In genomic region chr9:130943226-130943625, GRCh38 we compare ENCODE assay signal across 32 cellular contexts. TPM values are rescaled to one million over a fixed set of nuclear protein-coding genes. Genes with fewer than 3 reads are reported as not detected.
A peak's percentile ranks its signal among the peaks of the same experiment; 100 is the strongest.
DNase-seq lines count a peak whose midpoint lies in the region; ATAC-seq, FAIRE-seq and TF ChIP-seq lines count a peak whose summit lies in the region.
"Had no signal": no experiment of that assay in that cellular context is flagged by ENCODE, and none has a peak within 500 bp of the region (broad histone marks: within the 10 kb centered on the region; RNA-seq: fewer than 3 reads in every experiment).

No MANE protein-coding gene starts in this region.

- H4K20me1 ChIP-seq in IMR-90 (ENCODE audit: insufficient read depth, low read length) (peaks cover 6% of the 10 kb centered on the region; the same call in 1 of the 2 replicates), astrocyte (ENCODE audit: insufficient read depth, low read length) (peaks cover 11% of the 10 kb centered on the region)

- H3K4me3 Mint-ChIP-seq in astrocyte (ENCODE audit: unreplicated experiment) (no peak overlapping the region), endodermal cell (no peak overlapping the region)
- H3K4me3 Mint-ChIP-seq in activated T-helper 17 cell treated with anti-CD3 and anti-CD28 coated beads, Interleukin-2, amount 50 U/mL, for 72 hours: no peak overlapping the region
- H3K4me3 Mint-ChIP-seq: CD4-positive, alpha-beta memory T cell; CD4-positive, CD25-positive, alpha-beta regulatory T cell; CD8-positive, alpha-beta memory T cell had no signal

- H3K79me1 ChIP-seq in IMR-90 (ENCODE audit: low read depth in 1 of 2, low read length in 2 of 2): no peaks in the 10 kb centered on the region

- POLR2A ChIA-PET in IMR-90 (lab: Charles Lee; ENCODE audit: unreplicated experiment): no interaction called here

- H3K18ac ChIP-seq in IMR-90 (ENCODE audit: low read depth, low read length): no peak overlapping the region

- H2BK15ac ChIP-seq in IMR-90 (ENCODE audit: low read depth, low read length): no peak overlapping the region

- no peak overlapping the region for H2BK120ac ChIP-seq in IMR-90 (ENCODE audit: low read depth, low read length)

- no peak overlapping the region for H4K8ac ChIP-seq in IMR-90 (ENCODE audit: low read depth in 2 of 2, low read length in 2 of 2)

- peak; percentile 46 for DNase-seq in Right ventricle myocardium inferior (ENCODE audit: missing footprints)
- DNase-seq in left cardiac atrium: no peak
- DNase-seq in H7: peak; percentile 50
- no peak for DNase-seq in IMR-90
- DNase-seq in astrocyte (ENCODE audit: low read depth): no peak
- DNase-seq in endodermal cell: no peak
- DNase-seq in testis: no peak
- DNase-seq: 8988T; ACHN; BE2C; C1 segment of cervical spinal cord; CD4-positive, alpha-beta memory T cell; CD4-positive, CD25-positive, alpha-beta regulatory T cell; CD8-positive, alpha-beta memory T cell; COR-L47; DMS 273 treated with DMSO at 0.1 percent for 48 hours; DMS153; DMS79; DND-41; EL; GDM1 had no signal

- H3K9ac ChIP-seq in IMR-90 (ENCODE audit: low read depth, low read length) (no peak overlapping the region), astrocyte (ENCODE audit: low read length) (no peak overlapping the region), endodermal cell (ENCODE audit: extremely low read depth, low read length, poor library complexity, severe bottlenecking) (no peak overlapping the region)
- H3K9ac ChIP-seq: BLaER1 had no signal

- CTCF ChIA-PET in IMR-90 (lab: Yijun Ruan, JAX): interaction anchor here (0.5 to 0.7 kb wide), 2 partner anchors 31 to 237 kb away, joined by 3 read pairs; no protein-coding TSS in a partner anchor

- intact Hi-C loops in Right ventricle myocardium inferior (cut with DNase I) (loop anchor here (5.0 kb wide), 1 partner anchor 54 kb away; no protein-coding TSS in a partner anchor), left cardiac atrium (cut with DNase I) (loop anchor here (5.0 to 10.0 kb wide), 2 partner anchors 52 to 236 kb away; no protein-coding TSS in a partner anchor), IMR-90 (cut with micrococcal nuclease) (no loop called here), testis (cut with DNase I; ENCODE audit: low total_unique reads) (loop anchor here (10.0 kb wide), 1 partner anchor 238 kb away; no protein-coding TSS in a partner anchor)

- H3K27ac ChIP-seq in IMR-90 (ENCODE audit: insufficient read depth, low read length) (no peak overlapping the region), astrocyte (ENCODE audit: low read depth, low read length) (no peak overlapping the region), endodermal cell (ENCODE audit: low read depth, low read length) (no peak overlapping the region), testis (no peak overlapping the region)
- H3K27ac ChIP-seq: BLaER1 had no signal

- no peaks in the 10 kb centered on the region for H3K36me3 Mint-ChIP-seq in astrocyte (ENCODE audit: low read depth, unreplicated experiment)
- H3K36me3 Mint-ChIP-seq in endodermal cell (ENCODE audit: low read depth): no peaks in the 10 kb centered on the region
- H3K36me3 Mint-ChIP-seq in activated T-helper 17 cell treated with anti-CD3 and anti-CD28 coated beads, Interleukin-2, amount 50 U/mL, for 72 hours (ENCODE audit: low read depth): no peaks in the 10 kb centered on the region
- H3K36me3 Mint-ChIP-seq: CD4-positive, alpha-beta memory T cell; CD4-positive, CD25-positive, alpha-beta regulatory T cell had no signal

- peak overlapping the region; percentile 49 for H2AFZ ChIP-seq in IMR-90 (replicated peaks; ENCODE audit: low read length, poor library complexity)
- no peak overlapping the region for H2AFZ ChIP-seq in astrocyte (ENCODE audit: low read depth, low read length)

- H3K4me1 ChIP-seq in IMR-90 (ENCODE audit: control insufficient read depth, insufficient read depth, low read length) (no peaks in the 10 kb centered on the region), astrocyte (ENCODE audit: insufficient read depth, low read length) (peaks cover 6% of the 10 kb centered on the region), endodermal cell (ENCODE audit: control insufficient read depth, insufficient read depth, low read length) (no peaks in the 10 kb centered on the region), testis (peaks cover 5% of the 10 kb centered on the region)
- H3K4me1 ChIP-seq: BE2C had no signal

- H3K14ac ChIP-seq in IMR-90 (replicated peaks; ENCODE audit: low read depth, low read length): no peak overlapping the region

- no peaks in the 10 kb centered on the region for H3K9me3 Mint-ChIP-seq in astrocyte (ENCODE audit: unreplicated experiment)
- H3K9me3 Mint-ChIP-seq in endodermal cell: no peaks in the 10 kb centered on the region
- no peaks in the 10 kb centered on the region for H3K9me3 Mint-ChIP-seq in activated T-helper 17 cell treated with anti-CD3 and anti-CD28 coated beads, Interleukin-2, amount 50 U/mL, for 72 hours

- in situ Hi-C loops in IMR-90 (cut with MboI; ENCODE audit: low sequenced_read_pairs): no loop called here

- H3K79me2 ChIP-seq in astrocyte (ENCODE audit: insufficient read depth, low read length): no peaks in the 10 kb centered on the region

- no peak overlapping the region for H4K91ac ChIP-seq in IMR-90 (ENCODE audit: insufficient read depth, low read depth, low read length)

- TF ChIP-seq RAD21 in IMR-90 (IDR thresholded peaks at IDR 0.05; ENCODE audit: low read length): no peak

- H3K27ac Mint-ChIP-seq in astrocyte (ENCODE audit: unreplicated experiment): peak overlapping the region; percentile 18
- H3K27ac Mint-ChIP-seq in endodermal cell: no peak overlapping the region
- no peak overlapping the region for H3K27ac Mint-ChIP-seq in activated T-helper 17 cell treated with anti-CD3 and anti-CD28 coated beads, Interleukin-2, amount 50 U/mL, for 72 hours
- H3K27ac Mint-ChIP-seq: CD14-positive monocyte; CD4-positive, alpha-beta memory T cell; CD4-positive, CD25-positive, alpha-beta regulatory T cell; CD8-positive, alpha-beta memory T cell had no signal

- H3K56ac ChIP-seq in IMR-90 (ENCODE audit: extremely low read depth, insufficient read depth, low read length): no peak overlapping the region

- peaks cover 12% of the 10 kb centered on the region for H3K4me1 Mint-ChIP-seq in astrocyte (ENCODE audit: low read depth, unreplicated experiment)
- peaks cover 11% of the 10 kb centered on the region for H3K4me1 Mint-ChIP-seq in endodermal cell
- no peaks in the 10 kb centered on the region for H3K4me1 Mint-ChIP-seq in activated T-helper 17 cell treated with anti-CD3 and anti-CD28 coated beads, Interleukin-2, amount 50 U/mL, for 72 hours

- BruUV-seq in IMR-90 (replicated peaks; lab: Mats Ljungman, UMichigan): no TSS peak

- no peak overlapping the region for H3K23ac ChIP-seq in IMR-90 (ENCODE audit: low read depth, low read length)

- H3K9me3 ChIP-seq in IMR-90 (ENCODE audit: control insufficient read depth, insufficient read depth, low read length) (no peaks in the 10 kb centered on the region), astrocyte (ENCODE audit: insufficient read depth, low read depth, low read length) (no peaks in the 10 kb centered on the region), endodermal cell (ENCODE audit: control insufficient read depth, low read length) (no peaks in the 10 kb centered on the region), testis (no peaks in the 10 kb centered on the region)
- H3K9me3 ChIP-seq: BE2C, BLaER1 had no signal

- FAIRE-seq in astrocyte (lab: Jason Lieb, UNC): no peak
- FAIRE-seq: A204.1, GM12878, GM12892, GM18507 had no signal

- dilution Hi-C loops in IMR-90 (cut with HindIII; ENCODE audit: low sequenced_read_pairs, unreplicated experiment): no loop called here

- no peak overlapping the region for H2AK5ac ChIP-seq in IMR-90 (ENCODE audit: low read depth, low read length)

- 80% methylated on average over 1 of the region's 13 CpGs; no CpG with 5 or more reads in 1 of the 2 experiments for WGBS in IMR-90 (ENCODE audit: extremely low coverage in 2 of 2, insufficient read length in 1 of 2), 2 experiments
- 85 to 91% methylated on average over 9 to 13 of the region's 13 CpGs for WGBS in endodermal cell (ENCODE audit: insufficient coverage in 1 of 2, insufficient read length in 1 of 2), 2 experiments
- 77 to 80% methylated on average over 13 of the region's 13 CpGs for WGBS in testis, 2 donors

- no peak overlapping the region for H3K4ac ChIP-seq in IMR-90 (ENCODE audit: low read depth, low read length)

- H4K5ac ChIP-seq in IMR-90 (ENCODE audit: low read depth, low read length): no peak overlapping the region

- H3K27me3 Mint-ChIP-seq in astrocyte (ENCODE audit: low read depth, unreplicated experiment) (peaks cover 61% of the 10 kb centered on the region), endodermal cell (ENCODE audit: insufficient read depth) (peaks cover 35% of the 10 kb centered on the region)
- H3K27me3 Mint-ChIP-seq in activated T-helper 17 cell treated with anti-CD3 and anti-CD28 coated beads, Interleukin-2, amount 50 U/mL, for 72 hours: peaks cover 32% of the 10 kb centered on the region

- H3K4me3 ChIP-seq in H7 (ENCODE audit: insufficient read depth, low read depth, low read length) (no peak overlapping the region), IMR-90 (ENCODE audit: insufficient read depth, low read depth, low read length) (no peak overlapping the region), astrocyte (ENCODE audit: insufficient read depth, low read depth, low read length) (no peak overlapping the region), endodermal cell (ENCODE audit: low read length) (no peak overlapping the region), testis (no peak overlapping the region)
- H3K4me3 ChIP-seq: BLaER1, GM12878 had no signal

- ATAC-seq in Right ventricle myocardium inferior (no peak), left cardiac atrium (no peak), IMR-90 (ENCODE audit: low read depth) (no peak)
- ATAC-seq in activated T-helper 17 cell treated with anti-CD3 and anti-CD28 coated beads, Interleukin-2, amount 50 U/mL, for 72 hours (replicated peaks): no peak
- ATAC-seq: GM12878 had no signal

- H3K4me2 ChIP-seq in IMR-90 (ENCODE audit: low read depth, low read length): no peak overlapping the region
- no peak overlapping the region for H3K4me2 ChIP-seq in astrocyte (ENCODE audit: low read length)
- H3K4me2 ChIP-seq: BLaER1 had no signal

- H3K27me3 ChIP-seq in H7 (ENCODE audit: control insufficient read depth, insufficient read depth, low read length) (peaks cover 27% of the 10 kb centered on the region), IMR-90 (ENCODE audit: control insufficient read depth, insufficient read depth, low read length) (peaks cover 61% of the 10 kb centered on the region), astrocyte (ENCODE audit: insufficient read depth, low read length) (peaks cover 41% of the 10 kb centered on the region), endodermal cell (ENCODE audit: control insufficient read depth, insufficient read depth, low read length, poor library complexity, severe bottlenecking) (peaks cover 46% of the 10 kb centered on the region), testis (no peaks in the 10 kb centered on the region)

- no peak for TF ChIP-seq CTCF in IMR-90 (conservative IDR thresholded peaks at IDR 0.05; ENCODE audit: low read depth, low read length)
- no peak for TF ChIP-seq CTCF in astrocyte (IDR thresholded peaks at IDR 0.05; ENCODE audit: insufficient read depth, low read depth, low read length)
- TF ChIP-seq CTCF in endodermal cell (conservative IDR thresholded peaks at IDR 0.05): no peak
- TF ChIP-seq CTCF in testis (IDR thresholded peaks at IDR 0.05): no peak

- H2AK9ac ChIP-seq in IMR-90 (replicated peaks; ENCODE audit: low read depth, low read length, poor library complexity): no peak overlapping the region

- H2BK5ac ChIP-seq in IMR-90 (ENCODE audit: low read depth, low read length, poor library complexity, severe bottlenecking): no peak overlapping the region

- no peak overlapping the region for H2BK20ac ChIP-seq in IMR-90 (ENCODE audit: low read depth, low read length)

- H3K9me1 ChIP-seq in IMR-90 (ENCODE audit: insufficient read depth, low read length): no peaks in the 10 kb centered on the region

- no peak for TF ChIP-seq POLR2A in IMR-90 (IDR thresholded peaks at IDR 0.05; ENCODE audit: low read depth, low read length)
- TF ChIP-seq POLR2A in testis (IDR thresholded peaks at IDR 0.05): no peak

- no peaks in the 10 kb centered on the region for H3K36me3 ChIP-seq in H7 (replicated peaks; ENCODE audit: control insufficient read depth, insufficient read depth, low read length)
- no peaks in the 10 kb centered on the region for H3K36me3 ChIP-seq in IMR-90 (ENCODE audit: control insufficient read depth, insufficient read depth, low read length)
- no peaks in the 10 kb centered on the region for H3K36me3 ChIP-seq in astrocyte (ENCODE audit: insufficient read depth, low read length)
- no peaks in the 10 kb centered on the region for H3K36me3 ChIP-seq in endodermal cell (ENCODE audit: control insufficient read depth, insufficient read depth, low read length)
- H3K36me3 ChIP-seq in testis (ENCODE audit: low read depth, missing control alignments): no peaks in the 10 kb centered on the region
- H3K36me3 ChIP-seq: BE2C, BLaER1 had no signal

RNA-seq across cellular contexts. Expression of gene FIBCD1, which starts 4.2 kb away (rescaled TPM):
- total RNA-seq in Right ventricle myocardium inferior (0.57 TPM), left cardiac atrium (1 to 10 TPM; 1.0 to 2.2 TPM), IMR-90 (2012; rRNA removed) (1.1 and 2.2 TPM in 2 replicates), astrocyte (0.66 and 1.6 TPM in 2 replicates), endodermal cell (1 to 10 TPM; 2.8 to 3.7 TPM), testis (10 to 100 TPM; 29.1 to 33.5 TPM)
- 6.1 and 6.2 TPM in 2 replicates for total RNA-seq in H7 (2014; rRNA removed; shearing (Covaris generic))
- polyA plus RNA-seq in IMR-90 (2012; rRNA removed) (10.1 and 12.2 TPM in 2 replicates), testis (ENCODE audit: insufficient read depth, low read depth, low replicate concordance) (20.8 TPM)
- 8.8 and 15.2 TPM in 2 replicates for polyA plus RNA-seq in IMR-90 (2012; cell fraction: cytosol; rRNA removed)
- 11.6 and 31.9 TPM in 2 replicates for polyA plus RNA-seq in IMR-90 (2012; cell fraction: nucleus; rRNA removed; ENCODE audit: low replicate concordance)
- 4.3 TPM for polyA plus RNA-seq in endodermal cell (2013, experiment 1 of 2)
- polyA plus RNA-seq in endodermal cell (2013, experiment 2 of 2): 3.4 TPM
- not detected for total RNA-seq in activated T-helper 17 cell treated with anti-CD3 and anti-CD28 coated beads, Interleukin-2, amount 50 U/mL, for 72 hours
- total RNA-seq: CD4-positive, alpha-beta memory T cell; CD4-positive, CD25-positive, alpha-beta regulatory T cell; CD8-positive, alpha-beta memory T cell had no signal
- polyA plus RNA-seq: CD14-positive monocyte; CD4-positive, alpha-beta memory T cell; CD4-positive, CD25-positive, alpha-beta regulatory T cell; CD8-positive, alpha-beta memory T cell had no signal

RNA-seq across cellular contexts. Expression of gene QRFP, which starts 46.6 kb away (rescaled TPM):
- total RNA-seq in Right ventricle myocardium inferior: not detected
- total RNA-seq in left cardiac atrium: not detected
- not detected in 2 replicates for total RNA-seq in H7 (2014; rRNA removed; shearing (Covaris generic))
- not detected in 2 replicates for total RNA-seq in IMR-90 (2012; rRNA removed)
- not detected in 2 replicates for polyA plus RNA-seq in IMR-90 (2012; rRNA removed)
- polyA plus RNA-seq in IMR-90 (2012; cell fraction: cytosol; rRNA removed): not detected in 2 replicates
- not detected in 2 replicates for polyA plus RNA-seq in IMR-90 (2012; cell fraction: nucleus; rRNA removed; ENCODE audit: low replicate concordance)
- total RNA-seq in astrocyte: not detected in 2 replicates
- total RNA-seq in endodermal cell: not detected
- not detected for polyA plus RNA-seq in endodermal cell (2013, experiment 1 of 2)
- not detected for polyA plus RNA-seq in endodermal cell (2013, experiment 2 of 2)
- total RNA-seq in activated T-helper 17 cell treated with anti-CD3 and anti-CD28 coated beads, Interleukin-2, amount 50 U/mL, for 72 hours: not detected
- under 1 TPM in 1 of 2 donors, not detected in 1; 0.24 TPM for total RNA-seq in testis
- polyA plus RNA-seq in testis (ENCODE audit: insufficient read depth, low read depth, low replicate concordance): not detected
- total RNA-seq: A673; CD4-positive, alpha-beta memory T cell; CD4-positive, CD25-positive, alpha-beta regulatory T cell; CD8-positive, alpha-beta memory T cell; Daoy; G401; GM12878 had no signal
- polyA plus RNA-seq: AG04450; CD4-positive, alpha-beta memory T cell; CD4-positive, CD25-positive, alpha-beta regulatory T cell; CD8-positive, alpha-beta memory T cell; GM12878 had no signal

Comparison
In these comparisons a context has a peak if more than half of its experiments do, and no peak if none do; other contexts are left out.
1. DNase-seq: peak in Right ventricle myocardium inferior (single experiment) and H7 (single experiment); none in left cardiac atrium (single experiment), IMR-90 (single experiment), astrocyte (single experiment), endodermal cell (single experiment) and testis (single experiment).